ENCODE assay signal across 37 cellular contexts in the genomic region with DNA sequence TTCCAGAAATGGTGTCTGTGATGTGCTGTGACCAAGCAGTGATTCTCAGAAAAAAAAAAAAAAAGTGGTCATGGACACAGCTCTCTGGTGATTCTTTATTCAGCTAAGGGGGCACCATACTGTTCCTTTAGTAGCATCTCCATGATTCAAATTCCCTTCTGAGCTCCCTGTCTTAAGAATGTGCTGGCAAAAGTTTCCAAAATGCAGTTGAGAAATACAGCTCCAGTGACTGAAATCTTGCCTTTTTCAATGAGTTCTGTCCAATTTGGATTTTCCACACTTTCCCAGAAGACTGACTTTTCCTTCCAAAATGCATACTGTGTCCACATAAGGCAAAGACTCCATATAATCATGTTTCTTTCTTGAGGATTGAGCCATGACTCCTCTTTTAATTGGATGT.
"Had no signal": no experiment of that assay in that cellular context is flagged by ENCODE, and none has a peak within 500 bp of the region (broad histone marks: within the 10 kb centered on the region; RNA-seq: fewer than 3 reads in every experiment).

No MANE protein-coding gene starts in this region.

- H3K4me3 ChIP-seq: Peyer's patch, SJSA1 had no signal

- H3K9me3 ChIP-seq: Peyer's patch, SJSA1, SK-N-SH had no signal

- H3K27ac ChIP-seq: KMS-11, Peyer's patch, SJSA1 had no signal

- H3K27ac Mint-ChIP-seq: activated CD4-positive, alpha-beta T cell treated with anti-CD3 and anti-CD28 coated beads, Interleukin-2, amount 10 ng/mL, durations not matched to agents 7 days and 5 days; activated CD8-positive, alpha-beta T cell treated with anti-CD3 and anti-CD28 coated beads, Interleukin-2, amount 10 ng/mL, durations not matched to agents 7 days and 5 days; activated naive CD8-positive, alpha-beta T cell treated with anti-CD3 and anti-CD28 coated beads, Interleukin-2, amount 10 ng/mL, durations not matched to agents 7 days and 5 days; brain; T-helper 1 cell treated with Interleukin-12 subunit alpha and Interleukin-12 subunit beta and Interleukin-4 antibody, amounts not matched to agents 30 μg/mL and 1 μg/mL, for 36 hours; T-helper 2 cell treated with Interferon-gamma antibody and Interleukin-4, amounts not matched to agents 5 μg/mL and 100 μg/mL, for 36 hours; WTC11 had no signal

- H3K9ac ChIP-seq: KMS-11, SK-N-SH had no signal

- ATAC-seq: activated CD4-positive, alpha-beta T cell treated with anti-CD3 and anti-CD28 coated beads for 36 hours; activated CD4-positive, CD25-positive, alpha-beta regulatory T cell treated with anti-CD3 and anti-CD28 coated beads, Interleukin-2, amount 50 U/mL, for 24 hours; activated CD8-positive, alpha-beta T cell treated with anti-CD3 and anti-CD28 coated beads, Interleukin-2, amount 10 ng/mL, durations not matched to agents 7 days and 5 days; PC-3; WTC11 had no signal

- DNase-seq: activated CD4-positive, alpha-beta T cell treated with anti-CD3 and anti-CD28 coated beads for 36 hours; activated CD4-positive, alpha-beta T cell treated with anti-CD3 and anti-CD28 coated beads, Interleukin-2, amount 10 ng/mL, durations not matched to agents 7 days and 5 days; activated CD4-positive, alpha-beta T cell treated with anti-CD3 and anti-CD28 coated beads, Interleukin-2, amount 50 U/mL, for 48 hours; activated CD8-positive, alpha-beta T cell treated with anti-CD3 and anti-CD28 coated beads, Interleukin-2, amount 10 ng/mL, durations not matched to agents 7 days and 5 days; activated effector memory CD4-positive, alpha-beta T cell treated with Interleukin-2 at 50 U/mL for 16 hours; activated naive CD4-positive, alpha-beta T cell; activated naive CD4-positive, alpha-beta T cell treated with anti-CD3 and anti-CD28 coated beads, Interleukin-2, amount 50 U/mL, for 16 hours; activated naive CD8-positive, alpha-beta T cell treated with anti-CD3 and anti-CD28 coated beads, Interleukin-2, amount 10 ng/mL, durations not matched to agents 7 days and 5 days; activated T-cell treated with anti-CD3 and anti-CD28 coated beads for 4 hours; activated T-cell treated with anti-CD3 and anti-CD28 coated beads, Interleukin-2, amount 50 U/mL, for 48 hours; anterior cingulate cortex; caudate nucleus; MM.1S; MV-4-11; NCI-H1092; NCI-H1436 treated with DMSO at 0.1 percent for 48 hours; NCI-H1694 treated with DMSO at 0.1 percent for 48 hours; NCI-H2029; NCI-H2171; NCI-H510A; NCI-H526; NCI-H748 treated with DMSO at 0.1 percent for 48 hours; NK-92 treated with Interleukin-12 subunit alpha and Interleukin-12 subunit beta, amount 100 ng/mL, for 24 hours; PC-3; Peyer's patch; RPMI8226; SHP77 treated with DMSO at 0.1 percent for 48 hours; SK-N-SH had no signal

- H3K36me3 ChIP-seq: Peyer's patch, SJSA1 had no signal

- H3K4me1 Mint-ChIP-seq: brain, WTC11 had no signal

- H3K4me2 ChIP-seq: KMS-11, SK-N-SH had no signal

- H3K27me3 ChIP-seq: Peyer's patch, SJSA1 had no signal

- H3K4me1 ChIP-seq: Peyer's patch had no signal

- H3K36me3 Mint-ChIP-seq: brain had no signal

- H3K4me3 Mint-ChIP-seq: activated CD4-positive, alpha-beta T cell treated with anti-CD3 and anti-CD28 coated beads for 36 hours; activated CD4-positive, alpha-beta T cell treated with anti-CD3 and anti-CD28 coated beads, Interleukin-2, amount 10 ng/mL, durations not matched to agents 7 days and 5 days; activated CD8-positive, alpha-beta T cell treated with anti-CD3 and anti-CD28 coated beads, Interleukin-2, amount 10 ng/mL, durations not matched to agents 7 days and 5 days; activated naive CD8-positive, alpha-beta T cell treated with anti-CD3 and anti-CD28 coated beads, Interleukin-2, amount 10 ng/mL, durations not matched to agents 7 days and 5 days; brain; T-helper 1 cell treated with Interleukin-12 subunit alpha and Interleukin-12 subunit beta and Interleukin-4 antibody, amounts not matched to agents 30 μg/mL and 1 μg/mL, for 36 hours; T-helper 2 cell treated with Interferon-gamma antibody and Interleukin-4, amounts not matched to agents 5 μg/mL and 100 μg/mL, for 36 hours; WTC11 had no signal

- H3K27me3 Mint-ChIP-seq: activated CD4-positive, alpha-beta T cell treated with anti-CD3 and anti-CD28 coated beads, Interleukin-2, amount 10 ng/mL, durations not matched to agents 7 days and 5 days; activated naive CD8-positive, alpha-beta T cell treated with anti-CD3 and anti-CD28 coated beads, Interleukin-2, amount 10 ng/mL, durations not matched to agents 7 days and 5 days had no signal

- FAIRE-seq: bronchial epithelial cell, TTC549 had no signal
